ENCODE assay signal across 17 cellular contexts in the genomic region with DNA sequence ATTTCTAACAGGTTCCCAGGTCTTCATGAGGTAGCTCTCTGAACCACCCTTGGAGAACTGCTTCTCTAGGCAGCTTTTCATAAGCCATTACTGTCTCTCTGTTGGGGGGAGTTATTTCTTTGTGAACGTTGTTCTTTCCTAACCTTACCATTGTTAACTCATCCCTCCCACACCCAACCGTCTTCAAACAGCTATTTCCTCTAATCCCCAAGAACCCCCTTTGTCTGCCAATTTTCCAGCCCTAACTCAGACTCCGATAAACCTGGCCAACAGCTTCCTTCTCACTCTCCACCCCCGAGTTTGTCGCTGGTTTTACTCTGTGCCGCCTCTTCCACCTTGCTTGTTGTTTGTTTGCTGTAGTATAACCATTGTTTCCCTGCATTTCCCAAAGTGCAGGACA.
DNase-seq lines count a peak whose midpoint lies in the region; ATAC-seq, FAIRE-seq and TF ChIP-seq lines count a peak whose summit lies in the region.
"Had no signal": no experiment of that assay in that cellular context is flagged by ENCODE, and none has a peak within 500 bp of the region (broad histone marks: within the 10 kb centered on the region; RNA-seq: fewer than 3 reads in every experiment).

No MANE protein-coding gene starts in this region.

- no peaks in the 10 kb centered on the region for H3K27me3 Mint-ChIP-seq in activated CD8-positive, alpha-beta T cell treated with anti-CD3 and anti-CD28 coated beads, Interleukin-2, amount 10 ng/mL, durations not matched to agents 7 days and 5 days (ENCODE audit: low read depth)

- H3K4me1 Mint-ChIP-seq in activated CD8-positive, alpha-beta T cell treated with anti-CD3 and anti-CD28 coated beads, Interleukin-2, amount 10 ng/mL, durations not matched to agents 7 days and 5 days (ENCODE audit: low read depth): no peaks in the 10 kb centered on the region

- H3K9me1 ChIP-seq in keratinocyte (ENCODE audit: control insufficient read depth, extremely low read depth, insufficient read depth, low read length): no peaks in the 10 kb centered on the region

- TF ChIP-seq CTCF in NB4 (IDR thresholded peaks at IDR 0.05; ENCODE audit: low read depth, low read length) (no peak), keratinocyte (optimal IDR thresholded peaks at IDR 0.05 in 1 of 3, IDR thresholded peaks at IDR 0.05 in 1 of 3, conservative IDR thresholded peaks at IDR 0.05 in 1 of 3; ENCODE audit: extremely low read depth in 1 of 3, insufficient read depth in 2 of 3, low read length in 3 of 3) (no peak), psoas muscle (IDR thresholded peaks at IDR 0.05) (no peak)

- H3K4me1 ChIP-seq in GM23248 (ENCODE audit: insufficient read depth) (peaks cover 63% of the 10 kb centered on the region), keratinocyte (ENCODE audit: control insufficient read depth, extremely low read depth, insufficient read depth, low read length) (peaks cover 16% of the 10 kb centered on the region), psoas muscle (peaks cover 26% of the 10 kb centered on the region)

- H4K20me1 ChIP-seq in GM23248 (ENCODE audit: insufficient read depth) (no peaks in the 10 kb centered on the region), keratinocyte (ENCODE audit: control insufficient read depth, extremely low read depth, insufficient read depth, low read length) (no peaks in the 10 kb centered on the region)

- H2AFZ ChIP-seq in GM23248 (peak overlapping the region; percentile 75), keratinocyte (ENCODE audit: control insufficient read depth, low read length) (peak overlapping the region; percentile 24)
- H2AFZ ChIP-seq: PC-9 had no signal

- intact Hi-C loops in psoas muscle (cut with DNase I): loop anchor here in 1 of 2 donors (10.0 kb wide), 2 partner anchors 47 to 937 kb away; no protein-coding TSS in a partner anchor

- peak overlapping the region; percentile 70 for H3K27ac ChIP-seq in GM23248
- no peak overlapping the region for H3K27ac ChIP-seq in keratinocyte (ENCODE audit: control insufficient read depth, insufficient read depth, low read length)
- peak overlapping the region; percentile 16 for H3K27ac ChIP-seq in psoas muscle
- H3K27ac ChIP-seq: HL-60, PC-9 had no signal

- H3K36me3 Mint-ChIP-seq in activated CD8-positive, alpha-beta T cell treated with anti-CD3 and anti-CD28 coated beads, Interleukin-2, amount 10 ng/mL, durations not matched to agents 7 days and 5 days (ENCODE audit: low read depth): no peaks in the 10 kb centered on the region

- CTCF ChIA-PET in activated CD8-positive, alpha-beta T cell treated with anti-CD3 and anti-CD28 coated beads, Interleukin-2, amount 10 ng/mL, durations not matched to agents 7 days and 5 days (lab: Charles Lee): no interaction called here

- peak overlapping the region; percentile 74 for H3K4me2 ChIP-seq in GM23248 (ENCODE audit: unreplicated experiment)
- no peak overlapping the region for H3K4me2 ChIP-seq in keratinocyte (ENCODE audit: control insufficient read depth, extremely low read depth, insufficient read depth, low read depth, low read length)
- H3K4me2 ChIP-seq: PC-9 had no signal

- H3K9me2 ChIP-seq in GM23248 (ENCODE audit: insufficient read depth): no peaks in the 10 kb centered on the region

- 9 to 10% methylated on average over 6 of the region's 6 CpGs for WGBS in GM23248 (ENCODE audit: low coverage in 1 of 2, low lambda C conversion rate in 2 of 2, missing lambda C conversion rate in 2 of 2), 2 experiments
- WGBS in psoas muscle, 3 donors: 15 to 28% (median 21%) methylated on average over 6 of the region's 6 CpGs

- H3K79me2 ChIP-seq in GM23248 (ENCODE audit: insufficient read depth): no peaks in the 10 kb centered on the region
- H3K79me2 ChIP-seq in keratinocyte (ENCODE audit: control insufficient read depth, insufficient read depth, low read length): no peaks in the 10 kb centered on the region

- ATAC-seq in psoas muscle: no peak
- no peak for ATAC-seq in activated CD8-positive, alpha-beta T cell treated with anti-CD3 and anti-CD28 coated beads, Interleukin-2, amount 10 ng/mL, durations not matched to agents 7 days and 5 days
- ATAC-seq: HCT116 had no signal

- no peak overlapping the region for H3K4me3 Mint-ChIP-seq in activated CD8-positive, alpha-beta T cell treated with anti-CD3 and anti-CD28 coated beads, Interleukin-2, amount 10 ng/mL, durations not matched to agents 7 days and 5 days
- H3K4me3 Mint-ChIP-seq: B cell; CD4-positive, alpha-beta T cell had no signal

- POLR2A ChIA-PET in activated CD8-positive, alpha-beta T cell treated with anti-CD3 and anti-CD28 coated beads, Interleukin-2, amount 10 ng/mL, durations not matched to agents 7 days and 5 days (lab: Charles Lee): no interaction called here

- H3F3A ChIP-seq in GM23248 (ENCODE audit: insufficient read depth): peaks cover 33% of the 10 kb centered on the region

- H3K9me3 ChIP-seq in GM23248 (ENCODE audit: low read depth) (no peaks in the 10 kb centered on the region), keratinocyte (ENCODE audit: control insufficient read depth, low read depth, low read length) (no peaks in the 10 kb centered on the region), psoas muscle (no peaks in the 10 kb centered on the region)

- no peaks in the 10 kb centered on the region for H3K9me3 Mint-ChIP-seq in activated CD8-positive, alpha-beta T cell treated with anti-CD3 and anti-CD28 coated beads, Interleukin-2, amount 10 ng/mL, durations not matched to agents 7 days and 5 days (ENCODE audit: insufficient read depth)
- H3K9me3 Mint-ChIP-seq: CD4-positive, alpha-beta T cell had no signal

- no peak for TF ChIP-seq POLR2A in NB4 (IDR thresholded peaks at IDR 0.05; ENCODE audit: extremely low read depth, insufficient read length)

- DNase-seq in GM23248 (peak; percentile 64), NB4 (ENCODE audit: low read depth) (peak; percentile 88), keratinocyte (ENCODE audit: low read depth, low spot score) (no peak), psoas muscle (no peak), RCC 7860 (ENCODE audit: low spot score) (no peak), SW 1271 (lab: John Stamatoyannopoulos, UW) (no peak)
- no peak for DNase-seq in activated CD8-positive, alpha-beta T cell treated with anti-CD3 and anti-CD28 coated beads, Interleukin-2, amount 10 ng/mL, durations not matched to agents 7 days and 5 days
- DNase-seq: CD4-positive, alpha-beta T cell; MV-4-11; NCI-H1417 treated with DMSO at 0.1 percent for 48 hours; NCI-H2029; NCI-H748 treated with DMSO at 0.1 percent for 48 hours; PC-9 had no signal

- H3K36me3 ChIP-seq in GM23248 (ENCODE audit: low read depth) (no peaks in the 10 kb centered on the region), keratinocyte (ENCODE audit: control insufficient read depth in 2 of 2, extremely low read depth in 1 of 2, insufficient read depth in 2 of 2, low read length in 2 of 2) (no peaks in the 10 kb centered on the region), psoas muscle (ENCODE audit: insufficient read depth in 1 of 2, low read depth in 1 of 2) (no peaks in the 10 kb centered on the region)

- H3K27ac Mint-ChIP-seq in activated CD8-positive, alpha-beta T cell treated with anti-CD3 and anti-CD28 coated beads, Interleukin-2, amount 10 ng/mL, durations not matched to agents 7 days and 5 days: no peak overlapping the region
- H3K27ac Mint-ChIP-seq: B cell; CD4-positive, alpha-beta T cell had no signal

- dilution Hi-C loops in keratinocyte (cut with MboI; ENCODE audit: extremely low pct_ligation_motif_present, low sequenced_read_pairs): no loop called here

- no peak for FAIRE-seq in keratinocyte (lab: Jason Lieb, UNC)
- FAIRE-seq in RCC 7860 (lab: Jason Lieb, UNC): no peak
- FAIRE-seq: HTR-8/SVneo had no signal

- peak overlapping the region; percentile 57 for H3K4me3 ChIP-seq in GM23248
- peak overlapping the region; percentile 60 for H3K4me3 ChIP-seq in NB4 (ENCODE audit: low read depth, low read length)
- H3K4me3 ChIP-seq in keratinocyte (ENCODE audit: control insufficient read depth in 2 of 3, extremely low read depth in 1 of 3, insufficient read depth in 2 of 3, low read depth in 1 of 3, low read length in 3 of 3): no peak overlapping the region
- H3K4me3 ChIP-seq in psoas muscle: peak overlapping the region; percentile 2
- H3K4me3 ChIP-seq: PC-9 had no signal

- in situ Hi-C loops in GM23248 (cut with MboI): no loop called here

- H3K9ac ChIP-seq in GM23248 (peak overlapping the region; percentile 63), keratinocyte (ENCODE audit: control insufficient read depth, extremely low read depth, insufficient read depth, low read length) (no peak overlapping the region)

- H3K27me3 ChIP-seq in GM23248 (replicated peaks; ENCODE audit: insufficient read depth) (no peaks in the 10 kb centered on the region), keratinocyte (ENCODE audit: control insufficient read depth, extremely low read depth, insufficient read depth, low read length) (no peaks in the 10 kb centered on the region), psoas muscle (ENCODE audit: insufficient read depth in 3 of 3, low read length in 2 of 3) (no peaks in the 10 kb centered on the region)

Comparison
In these comparisons a context has a peak if more than half of its experiments do, and no peak if none do; other contexts are left out.
1. DNase-seq: peak in GM23248 (single experiment) and NB4 (single experiment); none in keratinocyte (single experiment), psoas muscle (0 of 2), activated CD8-positive, alpha-beta T cell treated with anti-CD3 and anti-CD28 coated beads, Interleukin-2, amount 10 ng/mL, durations not matched to agents 7 days and 5 days (single experiment), RCC 7860 (single experiment) and SW 1271 (0 of 2).
2. H3K4me3 ChIP-seq: peak in GM23248 (single experiment), NB4 (single experiment) and psoas muscle (single experiment); none in keratinocyte (0 of 3).